ENCODE assay signal across 1 cellular context in genomic region chr12:26713885-26714383, GRCh38.
TF ChIP-seq lines count a peak whose summit lies in the region.

No MANE protein-coding gene starts in this region.

TF ChIP-seq in A549, 52 proteins besides CTCF, POLR2A, EP300 and RAD21 (continued from another document):
- no peak for TF ChIP-seq PBX3 (IDR thresholded peaks at IDR 0.05)
- no peak for TF ChIP-seq PHF8 (IDR thresholded peaks at IDR 0.05; ENCODE audit: borderline replicate concordance, low read depth)
- no peak for TF ChIP-seq NFE2L2 (conservative IDR thresholded peaks at IDR 0.05; ENCODE audit: low read length)
- TF ChIP-seq ZC3H11A (IDR thresholded peaks at IDR 0.05), result no peak
- TF ChIP-seq POLR2AphosphoS2 (conservative IDR thresholded peaks at IDR 0.05; ENCODE audit: low read length), result no peak
- no peak for TF ChIP-seq FOSB (CRISPR knock-in tag; IDR thresholded peaks at IDR 0.05)
- TF ChIP-seq KDM5A (IDR thresholded peaks at IDR 0.05), result no peak
- no peak for TF ChIP-seq MAZ (IDR thresholded peaks at IDR 0.05; ENCODE audit: borderline replicate concordance, low read depth, low read length)
TF ChIP-seq in A549: peak in this region for 0.
